Comparison of ENCODE assay signal across 8 cellular contexts in the genomic region with DNA sequence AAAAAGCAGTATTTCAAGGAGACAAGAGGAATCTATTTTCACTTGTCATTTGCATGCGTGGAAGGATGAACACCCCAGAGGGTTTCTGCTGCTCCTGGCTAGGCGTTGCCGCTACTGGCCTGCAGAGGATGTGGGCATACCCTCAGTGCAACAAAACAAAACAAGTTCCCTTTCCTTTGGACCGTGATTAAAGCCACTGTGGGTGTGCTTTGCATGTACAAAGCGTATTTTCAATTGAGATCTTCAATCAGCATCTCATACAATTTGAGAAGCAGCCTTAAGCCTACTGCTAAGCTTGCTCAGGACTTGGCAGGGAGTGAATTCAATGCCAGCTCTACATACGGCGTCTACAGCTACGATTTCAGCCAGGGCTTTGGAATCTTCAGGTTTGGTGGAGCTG.
A peak's percentile ranks its signal among the peaks of the same experiment; 100 is the strongest.
DNase-seq lines count a peak whose midpoint lies in the region; ATAC-seq and TF ChIP-seq lines count a peak whose summit lies in the region.

No MANE protein-coding gene starts in this region.

- no peak overlapping the region for H2BK12ac ChIP-seq in trophoblast cell (ENCODE audit: low read length)

- H3K4me2 ChIP-seq in trophoblast cell (ENCODE audit: low read length), result no peak overlapping the region

- no peak overlapping the region for H2AK5ac ChIP-seq in trophoblast cell (ENCODE audit: low read length)

- intact Hi-C loops in lower lobe of right lung (cut with DNase I), result no loop called here

- no peak overlapping the region for H3K4ac ChIP-seq in trophoblast cell (ENCODE audit: low read depth, low read length)

- H3K79me2 ChIP-seq in trophoblast cell (ENCODE audit: control insufficient read depth, insufficient read depth, low read length, poor library complexity), result no peaks in the 10 kb centered on the region

- DNase-seq in central memory CD4-positive, alpha-beta T cell, result peak; percentile 60
- DNase-seq in NCI-H146 treated with DMSO at 0.1 percent for 48 hours (lab: John Stamatoyannopoulos, UW; ENCODE audit: unreplicated experiment), result no peak
- DNase-seq in lower lobe of right lung, result no peak
- DNase-seq in trophoblast cell, result no peak
- no peak for DNase-seq in NCI-H1092 (lab: John Stamatoyannopoulos, UW)

- H3K79me1 ChIP-seq in trophoblast cell (ENCODE audit: low read length), result no peaks in the 10 kb centered on the region

- no peak for TF ChIP-seq CTCF in lower lobe of right lung (IDR thresholded peaks at IDR 0.05)

- H3K18ac ChIP-seq in trophoblast cell (ENCODE audit: low read length), result no peak overlapping the region

- WGBS in trophoblast cell (ENCODE audit: extremely low coverage, insufficient coverage, insufficient read length), result no CpG with 5 or more reads among the region's 8 CpGs

- peak; percentile 57 for ATAC-seq in GM18505 (IDR thresholded peaks at IDR 0.05; ENCODE audit: unreplicated experiment)
- peak; percentile 28 for ATAC-seq in GM19468 (IDR thresholded peaks at IDR 0.05; ENCODE audit: extremely low read depth, unreplicated experiment)
- ATAC-seq in HG03196 (IDR thresholded peaks at IDR 0.05; ENCODE audit: unreplicated experiment), result peak; percentile 53
- no peak for ATAC-seq in lower lobe of right lung

- H3K27ac ChIP-seq in lower lobe of right lung (no peak overlapping the region), trophoblast cell (ENCODE audit: low read depth, low read length) (no peak overlapping the region)

- H3K27me3 ChIP-seq in lower lobe of right lung (ENCODE audit: low read depth), result no peaks in the 10 kb centered on the region
- no peaks in the 10 kb centered on the region for H3K27me3 ChIP-seq in trophoblast cell (ENCODE audit: insufficient read depth, low read length)

- no peak overlapping the region for H3K9ac ChIP-seq in trophoblast cell (ENCODE audit: low read length)

- no peak overlapping the region for H4K8ac ChIP-seq in trophoblast cell (ENCODE audit: low read depth, low read length)

- H3K9me3 ChIP-seq in lower lobe of right lung (no peaks in the 10 kb centered on the region), trophoblast cell (ENCODE audit: insufficient read depth, low read depth, low read length) (peaks cover 1% of the 10 kb centered on the region)

- no peak overlapping the region for H2AFZ ChIP-seq in trophoblast cell (ENCODE audit: insufficient read depth, low read length, poor library complexity)

- no peaks in the 10 kb centered on the region for H3K36me3 ChIP-seq in lower lobe of right lung
- no peaks in the 10 kb centered on the region for H3K36me3 ChIP-seq in trophoblast cell (ENCODE audit: control insufficient read depth in 1 of 2, insufficient read depth in 2 of 2, low read length in 2 of 2)

- no peak overlapping the region for H3K23ac ChIP-seq in trophoblast cell (ENCODE audit: low read length)

- H3K4me3 ChIP-seq in lower lobe of right lung (no peak overlapping the region), trophoblast cell (ENCODE audit: low read depth, low read length) (no peak overlapping the region)

- H3K4me1 ChIP-seq in lower lobe of right lung, result no peaks in the 10 kb centered on the region
- H3K4me1 ChIP-seq in trophoblast cell (ENCODE audit: control insufficient read depth in 1 of 2, insufficient read depth in 2 of 2, low read length in 2 of 2), result peaks cover 0 to 9% of the 10 kb centered on the region in 2 experiments

- H4K12ac ChIP-seq in trophoblast cell (ENCODE audit: low read depth, low read length), result no peak overlapping the region

- no peak overlapping the region for H4K91ac ChIP-seq in trophoblast cell (ENCODE audit: low read depth, low read length)

- TF ChIP-seq POLR2A in GM18505 (IDR thresholded peaks at IDR 0.05; ENCODE audit: borderline replicate concordance, extremely low read depth, insufficient read depth, insufficient read length), result no peak

- H3K14ac ChIP-seq in trophoblast cell (ENCODE audit: low read length), result no peak overlapping the region

- no peak overlapping the region for H2BK5ac ChIP-seq in trophoblast cell (ENCODE audit: low read depth, low read length, poor library complexity)

- H2BK120ac ChIP-seq in trophoblast cell (ENCODE audit: insufficient read depth, low read length, poor library complexity), result no peak overlapping the region

Comparison
In these comparisons a context has a peak if more than half of its experiments do, and no peak if none do; other contexts are left out.
1. ATAC-seq: peak in GM18505 (single experiment), GM19468 (single experiment) and HG03196 (single experiment); none in lower lobe of right lung (0 of 2).